16 cellular contexts compared by ENCODE assay signal in genomic region chr1:186790101-186790500, GRCh38.
"Had no signal": no experiment of that assay in that cellular context is flagged by ENCODE, and none has a peak within 500 bp of the region (broad histone marks: within the 10 kb centered on the region; RNA-seq: fewer than 3 reads in every experiment).

No MANE protein-coding gene starts in this region.

- H3K36me3 Mint-ChIP-seq: naive B cell had no signal

- H3K27me3 ChIP-seq: hepatocyte, pancreas, tibial nerve had no signal

- H3K4me3 ChIP-seq: hepatocyte, pancreas, tibial nerve had no signal

- ATAC-seq: esophagus mucosa; left colon; pancreas; right cardiac atrium; stimulated activated naive CD8-positive, alpha-beta T cell treated with anti-CD3 and anti-CD28 coated beads, Interleukin-15, Interleukin-2, amounts not matched to agents 100 U/mL and 50 U/mL, for 24 hours had no signal

- H3K27ac Mint-ChIP-seq: naive B cell, nephron, progenitor cell of endocrine pancreas had no signal

- H3K36me3 ChIP-seq: pancreas, tibial nerve had no signal

- H3K79me2 ChIP-seq: hepatocyte had no signal

- H3K9me3 Mint-ChIP-seq: nephron had no signal

- H3K27ac ChIP-seq: hepatocyte, pancreas, tibial nerve had no signal

- H3K4me1 ChIP-seq: pancreas, tibial nerve had no signal

- H3K9me3 ChIP-seq: pancreas, tibial nerve had no signal

- H2AFZ ChIP-seq: hepatocyte had no signal

- H3K4me2 ChIP-seq: hepatocyte had no signal

- DNase-seq: effector memory CD4-positive, alpha-beta T cell; foreskin melanocyte; head of caudate nucleus; left colon; mesendoderm; naive B cell; occipital lobe; pancreas; right cardiac atrium; stimulated activated CD4-positive, alpha-beta T cell treated with anti-CD3 and anti-CD28 coated beads, Interleukin-12 subunit alpha, Interleukin-12 subunit beta, amount 100 ng/mL, for 4 hours; stimulated activated naive CD8-positive, alpha-beta T cell treated with anti-CD3 and anti-CD28 coated beads, Interleukin-15, Interleukin-2, amounts not matched to agents 100 U/mL and 50 U/mL, for 24 hours had no signal
